Comparison of ENCODE assay signal across 8 cellular contexts in genomic region chr6:80640176-80640575, GRCh38.
"Had no signal": no experiment of that assay in that cellular context is flagged by ENCODE, and none has a peak within 500 bp of the region (broad histone marks: within the 10 kb centered on the region; RNA-seq: fewer than 3 reads in every experiment).

No MANE protein-coding gene starts in this region.

- H3K27ac ChIP-seq: suprapubic skin had no signal

- DNase-seq: activated CD4-positive, alpha-beta memory T cell treated with anti-CD3 and anti-CD28 coated beads for 36 hours; activated CD4-positive, alpha-beta T cell treated with anti-CD3 and anti-CD28 coated beads for 36 hours; activated T-cell treated with anti-CD3 and anti-CD28 coated beads, Interleukin-2, amount 50 U/mL, for 24 hours; amniotic stem cell; hypothalamus; occipital lobe; right cardiac atrium had no signal

- H3K27me3 ChIP-seq: suprapubic skin had no signal

- H3K36me3 ChIP-seq: suprapubic skin had no signal

- H3K4me3 ChIP-seq: suprapubic skin had no signal

- H3K9me3 ChIP-seq: suprapubic skin had no signal

- H3K4me1 ChIP-seq: suprapubic skin had no signal
